3 cellular contexts compared by ENCODE assay signal in genomic region chr15:69888406-69888805, GRCh38.
"Had no signal": no experiment of that assay in that cellular context is flagged by ENCODE, and none has a peak within 500 bp of the region (broad histone marks: within the 10 kb centered on the region; RNA-seq: fewer than 3 reads in every experiment).

No MANE protein-coding gene starts in this region.

- H3K4me3 ChIP-seq: GM12878 had no signal

- DNase-seq: GDM1, GF-D8 had no signal

- ATAC-seq: GM12878 had no signal
